Comparison of ENCODE assay signal across 9 cellular contexts in the genomic region with DNA sequence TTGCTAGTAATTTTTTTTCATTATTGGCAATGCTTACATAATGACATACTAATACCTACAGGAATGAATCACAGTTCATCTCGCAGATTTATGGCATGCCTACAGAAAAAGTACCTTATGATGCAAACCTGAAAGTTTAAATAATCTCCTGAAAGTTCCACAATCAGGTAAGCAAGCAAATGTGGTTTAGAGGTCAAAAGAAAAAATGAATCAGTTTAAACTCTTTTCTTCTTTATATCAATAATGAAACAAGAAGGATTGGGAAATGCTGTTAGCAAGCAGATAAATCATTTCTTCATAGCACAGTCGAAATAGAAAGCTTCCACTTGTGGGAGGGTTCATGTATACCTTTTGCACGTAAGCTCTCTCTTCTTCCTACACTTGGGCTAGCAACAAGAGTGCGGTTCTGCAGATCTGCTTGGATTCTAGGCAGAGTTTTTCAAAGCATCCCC. TPM values are rescaled to one million over a fixed set of nuclear protein-coding genes. Genes with fewer than 3 reads are reported as not detected.
A peak's percentile ranks its signal among the peaks of the same experiment; 100 is the strongest.
DNase-seq lines count a peak whose midpoint lies in the region; ATAC-seq and TF ChIP-seq lines count a peak whose summit lies in the region.
"Had no signal": no experiment of that assay in that cellular context is flagged by ENCODE, and none has a peak within 500 bp of the region (broad histone marks: within the 10 kb centered on the region; RNA-seq: fewer than 3 reads in every experiment).

No MANE protein-coding gene starts in this region.

- intact Hi-C loops in mucosa of descending colon (cut with DNase I, micrococcal nuclease), result no loop called here

- TF ChIP-seq POLR2A in GM18505 (IDR thresholded peaks at IDR 0.05; ENCODE audit: borderline replicate concordance, extremely low read depth, insufficient read depth, insufficient read length), result no peak

- TF ChIP-seq CTCF in mucosa of descending colon (IDR thresholded peaks at IDR 0.05), result no peak

- H3K4me1 ChIP-seq in mucosa of descending colon (ENCODE audit: low read depth), result no peaks in the 10 kb centered on the region

- no peaks in the 10 kb centered on the region for H3K9me3 ChIP-seq in mucosa of descending colon

- H3K4me3 ChIP-seq in mucosa of descending colon, result no peak overlapping the region

- ATAC-seq in GM18505 (IDR thresholded peaks at IDR 0.05; ENCODE audit: unreplicated experiment) (peak; percentile 83), GM19452 (IDR thresholded peaks at IDR 0.05; ENCODE audit: unreplicated experiment) (peak; percentile 87), HG03025 (IDR thresholded peaks at IDR 0.05; ENCODE audit: low FRiP score, unreplicated experiment) (peak; percentile 79), mucosa of descending colon (no peak)

- DNase-seq in activated T-cell treated with anti-CD3 and anti-CD28 coated beads, Interleukin-2, amount 50 U/mL, for 48 hours, result peak; percentile 34 to 37
- DNase-seq in mucosa of descending colon, result no peak
- DNase-seq in NCI-H187 treated with DMSO at 0.1 percent for 48 hours (lab: John Stamatoyannopoulos, UW), result no peak
- DNase-seq in NCI-H2107 treated with DMSO at 0.1 percent for 48 hours (lab: John Stamatoyannopoulos, UW; ENCODE audit: unreplicated experiment), result no peak
- DNase-seq in NCI-H345 treated with DMSO at 0.1 percent for 48 hours (lab: John Stamatoyannopoulos, UW; ENCODE audit: unreplicated experiment), result no peak
- DNase-seq: NCI-H2107 had no signal

- H3K36me3 ChIP-seq in mucosa of descending colon (ENCODE audit: low read depth), result no peaks in the 10 kb centered on the region

RNA-seq across cellular contexts. Expression of a gene that starts 53.7 kb away (rescaled TPM):
- total RNA-seq in mucosa of descending colon, result 10 to 100 TPM; 93.1 to 97.9 (median 97.0) TPM

Comparison
In these comparisons a context has a peak if more than half of its experiments do, and no peak if none do; other contexts are left out.
1. DNase-seq: peak in activated T-cell treated with anti-CD3 and anti-CD28 coated beads, Interleukin-2, amount 50 U/mL, for 48 hours (2 of 2); none in mucosa of descending colon (0 of 3), NCI-H187 treated with DMSO at 0.1 percent for 48 hours (single experiment), NCI-H2107 treated with DMSO at 0.1 percent for 48 hours (single experiment) and NCI-H345 treated with DMSO at 0.1 percent for 48 hours (single experiment).